ENCODE assay signal across 16 cellular contexts in the genomic region with DNA sequence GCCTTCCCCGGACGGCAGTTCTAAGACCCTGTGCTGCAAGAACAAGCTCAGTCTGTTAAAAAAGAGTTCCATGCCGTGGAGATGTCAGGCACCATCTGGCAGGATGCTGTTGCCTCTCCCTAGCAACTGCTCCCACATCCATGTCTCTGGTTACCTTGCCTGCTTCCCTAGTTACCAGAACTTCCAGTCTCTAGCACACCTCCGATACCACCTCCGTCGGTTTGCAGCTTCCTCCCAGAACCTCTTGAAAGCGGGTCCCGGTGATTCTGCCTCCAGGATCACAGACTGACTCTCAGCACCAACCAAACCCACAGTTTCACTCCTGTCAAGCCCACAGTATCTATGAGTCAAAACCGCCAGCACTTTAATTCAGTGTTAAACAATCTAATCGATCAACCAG.
"Had no signal": no experiment of that assay in that cellular context is flagged by ENCODE, and none has a peak within 500 bp of the region (broad histone marks: within the 10 kb centered on the region; RNA-seq: fewer than 3 reads in every experiment).

No MANE protein-coding gene starts in this region.

- H3K4me3 ChIP-seq: body of pancreas, lung, psoas muscle, sigmoid colon, transverse colon had no signal

- DNase-seq: amniotic stem cell; body of pancreas; immature natural killer cell; left cardiac atrium; naive B cell; psoas muscle; sigmoid colon; stimulated activated CD4-positive, alpha-beta T cell treated with anti-CD3 and anti-CD28 coated beads, Interleukin-2, amount 100 ng/mL, for 24 hours; stimulated activated naive CD4-positive, alpha-beta T cell; substantia nigra; T-helper 2 cell; transverse colon had no signal

- ATAC-seq: activated naive CD4-positive, alpha-beta T cell treated with anti-CD3 and anti-CD28 coated beads, Interleukin-2, amount 50 U/mL, for 72 hours; body of pancreas; esophagus mucosa; left cardiac atrium; psoas muscle had no signal

- H3K4me1 ChIP-seq: psoas muscle had no signal

- H3K27ac ChIP-seq: psoas muscle had no signal

- H3K27me3 ChIP-seq: body of pancreas, dorsolateral prefrontal cortex, sigmoid colon, transverse colon had no signal

- H3K9me3 ChIP-seq: body of pancreas, psoas muscle, sigmoid colon, transverse colon had no signal

- H3K36me3 ChIP-seq: sigmoid colon, transverse colon had no signal
